ENCODE assay signal across 1 cellular context in genomic region chr6:42899871-42900270, GRCh38.
A peak's percentile ranks its signal among the peaks of the same experiment; 100 is the strongest.
TF ChIP-seq lines count a peak whose summit lies in the region.

No MANE protein-coding gene starts in this region.

TF ChIP-seq in H1, 55 proteins besides CTCF, POLR2A, EP300 and RAD21:
- TF ChIP-seq SRF (IDR thresholded peaks at IDR 0.05; ENCODE audit: low read depth, low read length) (no peak), CEBPB (IDR thresholded peaks at IDR 0.05; ENCODE audit: low read depth, low read length) (0 out of 2 replicates have a peak, but pooled peaks have one; percentile 1)
